In the genomic region with DNA sequence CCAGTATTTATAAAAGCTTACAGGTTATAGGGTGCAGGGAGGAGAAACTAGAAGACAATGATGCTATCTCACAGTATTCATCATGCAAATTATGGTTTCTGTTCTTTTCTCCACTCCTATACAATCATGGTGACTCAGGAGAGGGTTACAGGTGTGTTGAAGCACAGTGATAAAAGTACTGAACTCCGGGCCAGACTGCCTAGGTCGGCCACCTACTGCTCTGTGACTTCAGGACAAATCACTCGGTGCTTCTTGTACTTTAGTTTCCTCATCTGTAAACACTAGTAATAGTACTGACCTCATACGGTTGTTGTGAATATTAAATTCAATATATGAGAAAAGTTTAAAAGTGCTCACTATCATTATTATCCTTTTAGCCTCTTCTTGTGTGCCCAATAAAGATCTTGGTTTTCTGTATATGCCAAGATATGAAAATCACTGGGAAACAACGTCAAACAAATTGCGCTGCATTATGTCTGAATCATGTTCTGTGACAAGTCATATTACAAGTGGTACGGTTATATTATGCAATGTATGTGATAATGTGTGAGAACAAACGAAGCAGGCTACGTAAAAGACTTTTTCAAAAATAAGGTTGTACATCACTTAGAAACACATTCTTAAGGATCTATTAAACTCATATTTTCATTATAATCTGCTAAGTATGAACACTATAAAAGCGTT, we compare ENCODE assay signal across 23 cellular contexts.
DNase-seq lines count a peak whose midpoint lies in the region; ATAC-seq and TF ChIP-seq lines count a peak whose summit lies in the region.
"Had no signal": no experiment of that assay in that cellular context is flagged by ENCODE, and none has a peak within 500 bp of the region (broad histone marks: within the 10 kb centered on the region; RNA-seq: fewer than 3 reads in every experiment).

No MANE protein-coding gene starts in this region.

- no peak overlapping the region for H3K4me3 Mint-ChIP-seq in natural killer cell treated with Interleukin-12 subunit alpha and Interleukin-12 subunit beta and Interleukin-15 and Interleukin-18, amount 100 ng/mL, for 72 hours
- H3K4me3 Mint-ChIP-seq in natural killer cell: no peak overlapping the region
- H3K4me3 Mint-ChIP-seq: neural progenitor cell; stimulated activated naive CD8-positive, alpha-beta T cell treated with anti-CD3 and anti-CD28 coated beads, Interleukin-15, amount 100 ng/mL, for 72 hours had no signal

- no peaks in the 10 kb centered on the region for H3K27me3 Mint-ChIP-seq in natural killer cell treated with Interleukin-12 subunit alpha and Interleukin-12 subunit beta and Interleukin-15 and Interleukin-18, amount 100 ng/mL, for 72 hours
- H3K27me3 Mint-ChIP-seq in natural killer cell (ENCODE audit: low read depth in 2 of 2): no peaks in the 10 kb centered on the region

- intact Hi-C loops in natural killer cell (cut with micrococcal nuclease): no loop called here

- peaks cover 23% of the 10 kb centered on the region for H3F3A ChIP-seq in SU-DHL-6 (ENCODE audit: insufficient read depth)

- no peak for DNase-seq in natural killer cell treated with Interleukin-12 subunit alpha and Interleukin-12 subunit beta and Interleukin-15 and Interleukin-18, amount 100 ng/mL, for 72 hours (ENCODE audit: low spot score)
- DNase-seq in natural killer cell (no peak), trophoblast cell (no peak), RWPE1 (ENCODE audit: low spot score) (no peak), UCSD-AML1 (lab: John Stamatoyannopoulos, UW; ENCODE audit: unreplicated experiment) (no peak)
- no peak for DNase-seq in activated T-cell treated with anti-CD3 and anti-CD28 coated beads, Interleukin-2, amount 50 U/mL, for 48 hours
- DNase-seq: activated CD4-positive, alpha-beta T cell treated with anti-CD3 and anti-CD28 coated beads for 4 hours; activated effector memory CD4-positive, alpha-beta T cell treated with anti-CD3 and anti-CD28 coated beads, Interleukin-2, amount 50 U/mL, for 16 hours; dermis blood vessel endothelial cell; midbrain; NCI-H1694; NCI-H2227 treated with DMSO at 0.1 percent for 48 hours; NK-92 treated with Interleukin-12 subunit alpha and Interleukin-12 subunit beta, amount 100 ng/mL, for 24 hours; psoas muscle; RPMI8226; small intestine; stimulated activated CD4-positive, alpha-beta T cell treated with anti-CD3 and anti-CD28 coated beads, Interleukin-4, amount 100 ng/mL, for 1 hour; stimulated activated naive CD8-positive, alpha-beta T cell treated with anti-CD3 and anti-CD28 coated beads, Interleukin-15, amount 100 ng/mL, for 72 hours had no signal

- no CpG with 5 or more reads among the region's 10 CpGs for WGBS in trophoblast cell (ENCODE audit: extremely low coverage, insufficient coverage, insufficient read length)

- H3K36me3 Mint-ChIP-seq in natural killer cell treated with Interleukin-12 subunit alpha and Interleukin-12 subunit beta and Interleukin-15 and Interleukin-18, amount 100 ng/mL, for 72 hours: no peaks in the 10 kb centered on the region
- H3K36me3 Mint-ChIP-seq in natural killer cell: no peaks in the 10 kb centered on the region

- H3K9ac ChIP-seq in SU-DHL-6 (ENCODE audit: low read length) (no peak overlapping the region), trophoblast cell (ENCODE audit: low read length) (no peak overlapping the region)
- H3K9ac ChIP-seq: BLaER1 treated with 17β-estradiol and CSF1 and Interleukin-3, amounts not matched to agents 10 nM and 100 nM; neural progenitor cell had no signal

- no peak overlapping the region for H3K4ac ChIP-seq in trophoblast cell (ENCODE audit: low read depth, low read length)

- no peaks in the 10 kb centered on the region for H3K9me3 Mint-ChIP-seq in natural killer cell treated with Interleukin-12 subunit alpha and Interleukin-12 subunit beta and Interleukin-15 and Interleukin-18, amount 100 ng/mL, for 72 hours
- no peaks in the 10 kb centered on the region for H3K9me3 Mint-ChIP-seq in natural killer cell
- H3K9me3 Mint-ChIP-seq: neural progenitor cell; stimulated activated naive CD8-positive, alpha-beta T cell treated with anti-CD3 and anti-CD28 coated beads, Interleukin-15, amount 100 ng/mL, for 72 hours had no signal

- no peaks in the 10 kb centered on the region for H3K79me1 ChIP-seq in trophoblast cell (ENCODE audit: low read length)

- H2AK5ac ChIP-seq in trophoblast cell (ENCODE audit: low read length): no peak overlapping the region

- H3K4me1 Mint-ChIP-seq in natural killer cell treated with Interleukin-12 subunit alpha and Interleukin-12 subunit beta and Interleukin-15 and Interleukin-18, amount 100 ng/mL, for 72 hours (ENCODE audit: low read depth in 2 of 2): peaks cover 21 to 24% of the 10 kb centered on the region in 2 donors
- H3K4me1 Mint-ChIP-seq in natural killer cell: peaks cover 13 to 18% of the 10 kb centered on the region in 2 donors
- H3K4me1 Mint-ChIP-seq: stimulated activated naive CD8-positive, alpha-beta T cell treated with anti-CD3 and anti-CD28 coated beads, Interleukin-15, amount 100 ng/mL, for 72 hours had no signal

- H3K9me2 ChIP-seq in SU-DHL-6 (replicated peaks; ENCODE audit: insufficient read depth, low read length): no peaks in the 10 kb centered on the region

- H2BK120ac ChIP-seq in trophoblast cell (ENCODE audit: insufficient read depth, low read length, poor library complexity): no peak overlapping the region

- TF ChIP-seq CTCF in natural killer cell (IDR thresholded peaks at IDR 0.05) (no peak), SU-DHL-6 (IDR thresholded peaks at IDR 0.05; ENCODE audit: insufficient read depth, low read length, poor library complexity, severe bottlenecking) (no peak), RWPE1 (conservative IDR thresholded peaks at IDR 0.05; ENCODE audit: low read depth) (no peak)

- H3K36me3 ChIP-seq in SU-DHL-6 (ENCODE audit: low read length): no peaks in the 10 kb centered on the region
- H3K36me3 ChIP-seq in trophoblast cell (ENCODE audit: control insufficient read depth in 1 of 2, insufficient read depth in 2 of 2, low read length in 2 of 2): no peaks in the 10 kb centered on the region
- H3K36me3 ChIP-seq: BLaER1 treated with 17β-estradiol and CSF1 and Interleukin-3, amounts not matched to agents 10 nM and 100 nM had no signal

- H3K27me3 ChIP-seq in SU-DHL-6 (ENCODE audit: low read length): no peaks in the 10 kb centered on the region
- no peaks in the 10 kb centered on the region for H3K27me3 ChIP-seq in trophoblast cell (ENCODE audit: insufficient read depth, low read length)
- H3K27me3 ChIP-seq: BLaER1 treated with 17β-estradiol and CSF1 and Interleukin-3, amounts not matched to agents 10 nM and 100 nM; neural progenitor cell had no signal

- no peak overlapping the region for H4K91ac ChIP-seq in trophoblast cell (ENCODE audit: low read depth, low read length)

- H2AFZ ChIP-seq in SU-DHL-6 (ENCODE audit: low read depth, low read length, severe bottlenecking) (no peak overlapping the region), trophoblast cell (ENCODE audit: insufficient read depth, low read length, poor library complexity) (no peak overlapping the region)
- H2AFZ ChIP-seq: neural progenitor cell had no signal

- no peaks in the 10 kb centered on the region for H4K20me1 ChIP-seq in SU-DHL-6 (ENCODE audit: low read depth, low read length)
- H4K20me1 ChIP-seq: BLaER1 treated with 17β-estradiol and CSF1 and Interleukin-3, amounts not matched to agents 10 nM and 100 nM had no signal

- POLR2A ChIA-PET in RWPE1 (lab: Yijun Ruan, JAX; ENCODE audit: low non-redundant PET): no interaction called here

- H3K4me3 ChIP-seq in SU-DHL-6 (ENCODE audit: insufficient read depth, low read length, poor library complexity, severe bottlenecking) (no peak overlapping the region), trophoblast cell (ENCODE audit: low read depth, low read length) (no peak overlapping the region)
- H3K4me3 ChIP-seq: A549; BLaER1 treated with 17β-estradiol and CSF1 and Interleukin-3, amounts not matched to agents 10 nM and 100 nM; psoas muscle had no signal

- no peak overlapping the region for H2BK12ac ChIP-seq in trophoblast cell (ENCODE audit: low read length)

- H3K9me3 ChIP-seq in SU-DHL-6 (ENCODE audit: insufficient read depth, low read length) (no peaks in the 10 kb centered on the region), trophoblast cell (ENCODE audit: insufficient read depth, low read depth, low read length) (no peaks in the 10 kb centered on the region)
- H3K9me3 ChIP-seq: A549; BLaER1 treated with 17β-estradiol and CSF1 and Interleukin-3, amounts not matched to agents 10 nM and 100 nM; psoas muscle had no signal

- no peak overlapping the region for H2BK5ac ChIP-seq in trophoblast cell (ENCODE audit: low read depth, low read length, poor library complexity)

- H4K8ac ChIP-seq in trophoblast cell (ENCODE audit: low read depth, low read length): no peak overlapping the region

- no peak overlapping the region for H3K14ac ChIP-seq in trophoblast cell (ENCODE audit: low read length)

- H3K4me1 ChIP-seq in trophoblast cell (ENCODE audit: control insufficient read depth in 1 of 2, insufficient read depth in 2 of 2, low read length in 2 of 2): peaks cover 0 to 2% of the 10 kb centered on the region in 2 experiments
- H3K4me1 ChIP-seq: psoas muscle had no signal

- H3K4me2 ChIP-seq in SU-DHL-6 (ENCODE audit: low read depth, low read length, poor library complexity, severe bottlenecking) (peak overlapping the region; percentile 27), trophoblast cell (ENCODE audit: low read length) (no peak overlapping the region)
- H3K4me2 ChIP-seq: A549 had no signal

- no peaks in the 10 kb centered on the region for H3K79me2 ChIP-seq in SU-DHL-6 (ENCODE audit: insufficient read depth, low read length)
- H3K79me2 ChIP-seq in trophoblast cell (ENCODE audit: control insufficient read depth, insufficient read depth, low read length, poor library complexity): no peaks in the 10 kb centered on the region

- no peak overlapping the region for H3K18ac ChIP-seq in trophoblast cell (ENCODE audit: low read length)

- H3K27ac ChIP-seq in SU-DHL-6 (ENCODE audit: low read depth, low read length) (no peak overlapping the region), trophoblast cell (ENCODE audit: low read depth, low read length) (no peak overlapping the region), RWPE1 (no peak overlapping the region)
- H3K27ac ChIP-seq: A549; BLaER1 treated with 17β-estradiol and CSF1 and Interleukin-3, amounts not matched to agents 10 nM and 100 nM; psoas muscle had no signal

- peak overlapping the region; percentile 2 to 12 for H3K27ac Mint-ChIP-seq in natural killer cell treated with Interleukin-12 subunit alpha and Interleukin-12 subunit beta and Interleukin-15 and Interleukin-18, amount 100 ng/mL, for 72 hours
- no peak overlapping the region for H3K27ac Mint-ChIP-seq in natural killer cell
- H3K27ac Mint-ChIP-seq: stimulated activated naive CD8-positive, alpha-beta T cell treated with anti-CD3 and anti-CD28 coated beads, Interleukin-15, amount 100 ng/mL, for 72 hours had no signal

- H3K23ac ChIP-seq in trophoblast cell (ENCODE audit: low read length): no peak overlapping the region

- ATAC-seq in natural killer cell treated with Interleukin-12 subunit alpha and Interleukin-12 subunit beta and Interleukin-15 and Interleukin-18, amount 100 ng/mL, for 72 hours: no peak
- ATAC-seq in natural killer cell (no peak), HG02610 (IDR thresholded peaks at IDR 0.05; ENCODE audit: unreplicated experiment) (peak; percentile 43)
- ATAC-seq: A549; psoas muscle; stimulated activated naive CD8-positive, alpha-beta T cell treated with anti-CD3 and anti-CD28 coated beads, Interleukin-15, amount 100 ng/mL, for 72 hours had no signal

- no peak overlapping the region for H4K12ac ChIP-seq in trophoblast cell (ENCODE audit: low read depth, low read length)

- CTCF ChIA-PET in RWPE1 (lab: Yijun Ruan, JAX): interaction anchor here (0.5 kb wide), 1 partner anchor 14 kb away, joined by 4 read pairs; no protein-coding TSS in a partner anchor

Comparison
In these comparisons a context has a peak if more than half of its experiments do, and no peak if none do; other contexts are left out.
1. H3K27ac Mint-ChIP-seq: peak in natural killer cell treated with Interleukin-12 subunit alpha and Interleukin-12 subunit beta and Interleukin-15 and Interleukin-18, amount 100 ng/mL, for 72 hours (2 of 2); none in natural killer cell (0 of 2).